In genomic region chr3:151305081-151305777, GRCh38 we compare ENCODE assay signal across 1 cellular context.
A peak's percentile ranks its signal among the peaks of the same experiment; 100 is the strongest.
TF ChIP-seq lines count a peak whose summit lies in the region.

No MANE protein-coding gene starts in this region.

TF ChIP-seq in GM23338, 12 proteins besides CTCF, POLR2A, EP300 and RAD21:
- peak; percentile 92 for TF ChIP-seq ZNF462 (CRISPR knock-in tag; IDR thresholded peaks at IDR 0.05)
- TF ChIP-seq POLR2AphosphoS5 (IDR thresholded peaks at IDR 0.05; ENCODE audit: low read depth), result peak; percentile 52; the same call in 1 of the 2 replicates
- TF ChIP-seq CREB1 (CRISPR knock-in tag; IDR thresholded peaks at IDR 0.05; ENCODE audit: low read depth), result no peak
